11 cellular contexts compared by ENCODE assay signal in genomic region chr12:56998981-56999380, GRCh38. TPM values are rescaled to one million over a fixed set of nuclear protein-coding genes. Genes with fewer than 3 reads are reported as not detected.
A peak's percentile ranks its signal among the peaks of the same experiment; 100 is the strongest.
DNase-seq lines count a peak whose midpoint lies in the region; ATAC-seq and TF ChIP-seq lines count a peak whose summit lies in the region.
"Had no signal": no experiment of that assay in that cellular context is flagged by ENCODE, and none has a peak within 500 bp of the region (broad histone marks: within the 10 kb centered on the region; RNA-seq: fewer than 3 reads in every experiment).

No MANE protein-coding gene starts in this region.

- intact Hi-C loops in naive thymus-derived CD4-positive, alpha-beta T cell (cut with micrococcal nuclease), result no loop called here
- intact Hi-C loops in uterus (cut with DNase I; ENCODE audit: low total_unique reads) (no loop called here), PC-9 (cut with micrococcal nuclease; ENCODE audit: unreplicated experiment) (no loop called here)

- TF ChIP-seq CTCF in Loucy (conservative IDR thresholded peaks at IDR 0.05; ENCODE audit: low read length), result no peak
- TF ChIP-seq CTCF in uterus (IDR thresholded peaks at IDR 0.05), result no peak
- no peak for TF ChIP-seq CTCF in PC-9 (conservative IDR thresholded peaks at IDR 0.05)

- TF ChIP-seq POLR2A in erythroblast (IDR thresholded peaks at IDR 0.05; ENCODE audit: low read length) (no peak), uterus (IDR thresholded peaks at IDR 0.05) (no peak)

- H4K20me1 ChIP-seq in Loucy (ENCODE audit: insufficient read depth, low read length, poor library complexity, severe bottlenecking), result peaks cover 32% of the 10 kb centered on the region
- peaks cover 11% of the 10 kb centered on the region; the same call in 1 of the 2 replicates for H4K20me1 ChIP-seq in PC-9 (ENCODE audit: insufficient read depth)

- H3K9ac ChIP-seq in Loucy (ENCODE audit: low read depth, low read length, poor library complexity, severe bottlenecking), result peak overlapping the region; percentile 32

- H3K4me3 ChIP-seq in Loucy (ENCODE audit: low read length, poor library complexity, severe bottlenecking) (no peak overlapping the region), uterus (no peak overlapping the region), PC-9 (no peak overlapping the region)
- no peak overlapping the region for H3K4me3 ChIP-seq in naive thymus-derived CD4-positive, alpha-beta T cell (ENCODE audit: low read length)

- H3F3A ChIP-seq in Loucy (ENCODE audit: low read depth) (no peaks in the 10 kb centered on the region), PC-9 (ENCODE audit: insufficient read depth, low read depth) (0 out of 2 replicates have a peak, but pooled peaks cover 6% of the 10 kb centered on the region)

- H3K4me1 ChIP-seq in Loucy (ENCODE audit: insufficient read depth, low read length, poor library complexity, severe bottlenecking) (peaks cover 18% of the 10 kb centered on the region), uterus (no peaks in the 10 kb centered on the region), PC-9 (replicated peaks; ENCODE audit: insufficient read depth) (no peaks in the 10 kb centered on the region)
- H3K4me1 ChIP-seq in naive thymus-derived CD4-positive, alpha-beta T cell (ENCODE audit: control insufficient read depth in 2 of 2, insufficient read depth in 2 of 2, low read length in 2 of 2), result peaks cover 4 to 17% of the 10 kb centered on the region in 2 donors

- CTCF ChIA-PET in naive thymus-derived CD4-positive, alpha-beta T cell (lab: Charles Lee), result interaction anchor here (0.6 to 1.1 kb wide), 4 partner anchors 12 to 242 kb away, joined by 3 to 4 read pairs (median 3); no protein-coding TSS in a partner anchor
- CTCF ChIA-PET in PC-9 (lab: Charles Lee), result no interaction called here

- H3K27ac Mint-ChIP-seq in naive thymus-derived CD4-positive, alpha-beta T cell, result peak overlapping the region in 8 of 9 donors; percentile 3 to 91 (median 43)

- H2AFZ ChIP-seq in Loucy (ENCODE audit: low read length), result no peak overlapping the region
- no peak overlapping the region for H2AFZ ChIP-seq in PC-9

- ATAC-seq in GM18517 (IDR thresholded peaks at IDR 0.05; ENCODE audit: unreplicated experiment), result peak; percentile 85
- peak; percentile 77 for ATAC-seq in GM21786 (IDR thresholded peaks at IDR 0.05; ENCODE audit: unreplicated experiment)
- no peak for ATAC-seq in naive thymus-derived CD4-positive, alpha-beta T cell

- H3K27ac ChIP-seq in naive thymus-derived CD4-positive, alpha-beta T cell (ENCODE audit: low read depth, low read length), result no peak overlapping the region
- H3K27ac ChIP-seq in caudate nucleus (ENCODE audit: low read depth, low read length) (no peak overlapping the region), uterus (no peak overlapping the region), PC-9 (no peak overlapping the region)

- POLR2A ChIA-PET in naive thymus-derived CD4-positive, alpha-beta T cell (lab: Charles Lee), result interaction anchor here (1.5 kb wide), 1 partner anchor 273 kb away, joined by 7 read pairs; the partner anchor contains the start of gene NACA
- POLR2A ChIA-PET in PC-9 (lab: Charles Lee; ENCODE audit: unreplicated experiment), result no interaction called here

- no TSS peak for BruUV-seq in PC-9 (replicated peaks; lab: Mats Ljungman, UMichigan)

- H3K9me3 ChIP-seq in Loucy (ENCODE audit: insufficient read depth, low read depth, low read length), result no peaks in the 10 kb centered on the region
- no peaks in the 10 kb centered on the region for H3K9me3 ChIP-seq in naive thymus-derived CD4-positive, alpha-beta T cell (ENCODE audit: control insufficient read depth in 2 of 3, low read length in 3 of 3)
- H3K9me3 ChIP-seq in uterus, result no peaks in the 10 kb centered on the region
- H3K9me3 ChIP-seq in PC-9 (ENCODE audit: insufficient read depth, low read depth), result no peaks in the 10 kb centered on the region

- H3K79me2 ChIP-seq in Loucy (ENCODE audit: insufficient read depth, low read length) (peaks cover 47% of the 10 kb centered on the region), PC-9 (ENCODE audit: low read depth) (peaks cover 11% of the 10 kb centered on the region; the same call in 1 of the 2 replicates)

- peak in 1 of 9 donors; percentile 36 for DNase-seq in naive thymus-derived CD4-positive, alpha-beta T cell
- no peak for DNase-seq in caudate nucleus (lab: John Stamatoyannopoulos, UW)
- DNase-seq in erythroblast (lab: John Stamatoyannopoulos, UW), result no peak
- DNase-seq in uterus, result no peak
- no peak for DNase-seq in PC-9

- H3K36me3 ChIP-seq in Loucy (ENCODE audit: insufficient read depth, low read length) (peaks cover 28% of the 10 kb centered on the region; the same call in 1 of the 2 replicates), uterus (no peaks in the 10 kb centered on the region), PC-9 (ENCODE audit: low read depth) (0 out of 2 replicates have a peak, but pooled peaks cover 8% of the 10 kb centered on the region)
- H3K36me3 ChIP-seq in naive thymus-derived CD4-positive, alpha-beta T cell (ENCODE audit: control insufficient read depth in 2 of 3, insufficient read depth in 3 of 3, low read length in 3 of 3), result peaks cover 0 to 53% (median 0%) of the 10 kb centered on the region in 3 experiments

- H3K9me2 ChIP-seq in Loucy (replicated peaks; ENCODE audit: low read depth, low read length) (no peaks in the 10 kb centered on the region), PC-9 (ENCODE audit: insufficient read depth) (no peaks in the 10 kb centered on the region)

- peaks cover 24 to 60% (median 49%) of the 10 kb centered on the region in 7 donors for H3K4me1 Mint-ChIP-seq in naive thymus-derived CD4-positive, alpha-beta T cell

- peaks cover 8 to 44% (median 20%) of the 10 kb centered on the region in 5 donors for H3K36me3 Mint-ChIP-seq in naive thymus-derived CD4-positive, alpha-beta T cell

- H3K4me3 Mint-ChIP-seq in naive thymus-derived CD4-positive, alpha-beta T cell, result peak overlapping the region in 4 of 10 donors; percentile 32 to 80 (median 46)

- no peaks in the 10 kb centered on the region for H3K27me3 ChIP-seq in Loucy (ENCODE audit: insufficient read depth, low read length, poor library complexity, severe bottlenecking)
- no peaks in the 10 kb centered on the region for H3K27me3 ChIP-seq in naive thymus-derived CD4-positive, alpha-beta T cell (ENCODE audit: control insufficient read depth in 2 of 2, insufficient read depth in 2 of 2, low read length in 2 of 2)
- no peaks in the 10 kb centered on the region for H3K27me3 ChIP-seq in uterus
- H3K27me3 ChIP-seq in PC-9 (ENCODE audit: insufficient read depth, low read depth), result no peaks in the 10 kb centered on the region

- H3K27me3 Mint-ChIP-seq in naive thymus-derived CD4-positive, alpha-beta T cell, result no peaks in the 10 kb centered on the region

- peak overlapping the region; percentile 65 for H3K4me2 ChIP-seq in Loucy (ENCODE audit: low read depth, low read length, poor library complexity, severe bottlenecking)
- H3K4me2 ChIP-seq in PC-9, result no peak overlapping the region

- no peaks in the 10 kb centered on the region for H3K9me3 Mint-ChIP-seq in naive thymus-derived CD4-positive, alpha-beta T cell

RNA-seq across cellular contexts. Expression of gene ZBTB39, which starts 7.4 kb away (rescaled TPM):
- 10 to 100 TPM in 3 of 5 experiments, 1 to 10 TPM in 2; 5.8 to 12.9 (median 10.7) TPM for total RNA-seq in naive thymus-derived CD4-positive, alpha-beta T cell
- polyA plus RNA-seq in naive thymus-derived CD4-positive, alpha-beta T cell, result 1 to 10 TPM; 2.2 to 3.2 TPM
- 10 to 100 TPM in 2 of 4 donors, 1 to 10 TPM in 2; 7.6 to 13.0 (median 10.9) TPM for total RNA-seq in uterus
- 6.5 and 7.6 TPM in 2 replicates for total RNA-seq in PC-9 (2021)

RNA-seq across cellular contexts. Expression of gene TAC3, which starts 17.3 kb away (rescaled TPM):
- 1 to 10 TPM in 1 of 5 experiments, under 1 TPM in 3, not detected in 1; 0.49 to 1.1 (median 0.74) TPM for total RNA-seq in naive thymus-derived CD4-positive, alpha-beta T cell
- not detected for polyA plus RNA-seq in naive thymus-derived CD4-positive, alpha-beta T cell
- not detected for total RNA-seq in uterus
- total RNA-seq in PC-9 (2021), result not detected in 2 replicates
- total RNA-seq: kidney epithelial cell had no signal

RNA-seq across cellular contexts. Expression of gene RDH16, which starts 41.6 kb away (rescaled TPM):
- total RNA-seq in naive thymus-derived CD4-positive, alpha-beta T cell, result 1 to 10 TPM in 3 of 5 experiments, under 1 TPM in 2; 0.44 to 2.0 (median 1.2) TPM
- polyA plus RNA-seq in naive thymus-derived CD4-positive, alpha-beta T cell, result under 1 TPM; 0.19 to 0.22 TPM
- total RNA-seq in uterus, result 1 to 10 TPM in 3 of 4 donors, under 1 TPM in 1; 0.29 to 2.1 (median 1.3) TPM
- 0.79 and 0.88 TPM in 2 replicates for total RNA-seq in PC-9 (2021)
- total RNA-seq: G401, kidney epithelial cell, LHCN-M2 had no signal

RNA-seq across cellular contexts. Expression of gene MYO1A, which starts 50.9 kb away (rescaled TPM):
- total RNA-seq in naive thymus-derived CD4-positive, alpha-beta T cell, result 1 to 10 TPM; 1.3 to 2.3 (median 1.9) TPM
- under 1 TPM; 0.56 to 0.68 TPM for polyA plus RNA-seq in naive thymus-derived CD4-positive, alpha-beta T cell
- total RNA-seq in uterus, result 1 to 10 TPM in 1 of 4 donors, under 1 TPM in 1, not detected in 2; 0.59 to 1.3 TPM
- not detected in 2 replicates for total RNA-seq in PC-9 (2021)
- total RNA-seq: G401, kidney epithelial cell had no signal
